Comparison of ENCODE assay signal across 10 cellular contexts in genomic region chr1:151905070-151905442, GRCh38. TPM values are rescaled to one million over a fixed set of nuclear protein-coding genes. Genes with fewer than 3 reads are reported as not detected.
DNase-seq lines count a peak whose midpoint lies in the region; ATAC-seq and TF ChIP-seq lines count a peak whose summit lies in the region.
"Had no signal": no experiment of that assay in that cellular context is flagged by ENCODE, and none has a peak within 500 bp of the region (broad histone marks: within the 10 kb centered on the region; RNA-seq: fewer than 3 reads in every experiment).

No MANE protein-coding gene starts in this region.

- WGBS in testis, 2 donors = 48 to 62% methylated on average over 2 of the region's 2 CpGs

- H3K9me3 Mint-ChIP-seq in WTC11 = peaks cover 71% of the 10 kb centered on the region

- peak overlapping the region in 1 of 2 donors; percentile 54 for H3K27ac ChIP-seq in testis
- H3K27ac ChIP-seq: foreskin keratinocyte had no signal

- no peaks in the 10 kb centered on the region for H3K9me3 ChIP-seq in testis

- intact Hi-C loops in testis (cut with DNase I; ENCODE audit: low total_unique reads) = no loop called here

- DNase-seq in T-helper 1 cell (peak; percentile 22 to 83 (median 48)), fibroblast of the aortic adventitia (ENCODE audit: low read depth) (peak; percentile 53), HEK293T (ENCODE audit: extremely low spot score) (no peak), testis (no peak), WTC11 (ENCODE audit: low spot score) (no peak)
- peak; percentile 59 for DNase-seq in activated T-cell treated with anti-CD3 and anti-CD28 coated beads, Interleukin-2, amount 50 U/mL, for 1 hour
- DNase-seq in stimulated activated CD8-positive, alpha-beta memory T cell treated with anti-CD3 and anti-CD28 coated beads, Interleukin-12 subunit alpha, Interleukin-12 subunit beta, amount 100 ng/mL, for 1 hour (ENCODE audit: low read depth) = peak; percentile 49
- DNase-seq: foreskin keratinocyte, naive B cell had no signal

- H3K4me1 ChIP-seq in testis = peaks cover 11% of the 10 kb centered on the region

- TF ChIP-seq CTCF in fibroblast of the aortic adventitia (IDR thresholded peaks at IDR 0.05; ENCODE audit: insufficient read depth, low read length) (no peak), testis (IDR thresholded peaks at IDR 0.05) (no peak), WTC11 (IDR thresholded peaks at IDR 0.05) (no peak)

- H3K36me3 Mint-ChIP-seq in WTC11 = peaks cover 74% of the 10 kb centered on the region

- H3K27ac Mint-ChIP-seq in WTC11 = no peak overlapping the region

- CTCF ChIA-PET in HEK293T (lab: Yijun Ruan, JAX) = no interaction called here
- CTCF ChIA-PET in WTC11 (lab: Charles Lee) = interaction anchor here (1.7 kb wide), 1 partner anchor 97 kb away, joined by 3 read pairs; no protein-coding TSS in a partner anchor

- H3K27me3 ChIP-seq in testis = no peaks in the 10 kb centered on the region
- H3K27me3 ChIP-seq: foreskin keratinocyte had no signal

- TF ChIP-seq POLR2A in testis (IDR thresholded peaks at IDR 0.05) = no peak

- no peak overlapping the region for H3K4me3 Mint-ChIP-seq in WTC11

- H3K4me3 ChIP-seq in fibroblast of the aortic adventitia (ENCODE audit: low read depth, low read length) (no peak overlapping the region), testis (no peak overlapping the region)

- POLR2A ChIA-PET in HEK293T (lab: Yijun Ruan, JAX) = interaction anchor here (0.6 kb wide), 1 partner anchor 39 kb away, joined by 4 read pairs; no protein-coding TSS in a partner anchor
- POLR2A ChIA-PET in WTC11 (lab: Charles Lee) = no interaction called here

- H3K27me3 Mint-ChIP-seq in WTC11 (ENCODE audit: low read depth) = peaks cover 10% of the 10 kb centered on the region
- H3K27me3 Mint-ChIP-seq: naive B cell had no signal

- H3K36me3 ChIP-seq in testis (ENCODE audit: low read depth, missing control alignments) = no peaks in the 10 kb centered on the region

- H3K4me1 Mint-ChIP-seq in WTC11 = peaks cover 3% of the 10 kb centered on the region

- ATAC-seq in GM21423 (IDR thresholded peaks at IDR 0.05; ENCODE audit: unreplicated experiment) (no peak), WTC11 (no peak)
- ATAC-seq: foreskin keratinocyte had no signal

TF ChIP-seq in HEK293T, 16 proteins besides CTCF, POLR2A, EP300 and RAD21:
- TF ChIP-seq FOXA1 (IDR thresholded peaks at IDR 0.05) = no peak
- TF ChIP-seq SP1 (IDR thresholded peaks at IDR 0.05) = no peak
- no peak for TF ChIP-seq BHLHE40 (IDR thresholded peaks at IDR 0.05; ENCODE audit: borderline replicate concordance)
- TF ChIP-seq FOXM1 (IDR thresholded peaks at IDR 0.05; ENCODE audit: borderline replicate concordance) = no peak
- TF ChIP-seq CTBP1 (IDR thresholded peaks at IDR 0.05; ENCODE audit: borderline replicate concordance) = no peak
- TF ChIP-seq LEF1 (IDR thresholded peaks at IDR 0.05; ENCODE audit: borderline replicate concordance) = no peak
- TF ChIP-seq PKNOX1 (IDR thresholded peaks at IDR 0.05) = no peak
- no peak for TF ChIP-seq HDGF (IDR thresholded peaks at IDR 0.05; ENCODE audit: borderline replicate concordance)
- TF ChIP-seq L3MBTL2 (conservative IDR thresholded peaks at IDR 0.05) = no peak
- TF ChIP-seq FOXK2 (IDR thresholded peaks at IDR 0.05) = no peak
- TF ChIP-seq ELF4 (IDR thresholded peaks at IDR 0.05) = no peak
- TF ChIP-seq ARNT (IDR thresholded peaks at IDR 0.05) = no peak
- TF ChIP-seq SUZ12 (IDR thresholded peaks at IDR 0.05) = no peak

TF ChIP-seq in WTC11, 78 proteins besides CTCF, POLR2A, EP300 and RAD21:
- TF ChIP-seq SP1 (CRISPR knock-in tag; conservative IDR thresholded peaks at IDR 0.05) = no peak
- TF ChIP-seq ZBTB43 (CRISPR knock-in tag; IDR thresholded peaks at IDR 0.05) = no peak
TF ChIP-seq in WTC11: peak in this region for 0.

RNA-seq across cellular contexts. Expression of gene THEM4, which starts 4.3 kb away (rescaled TPM):
- total RNA-seq in fibroblast of the aortic adventitia (ENCODE audit: low replicate concordance) (6.3 and 18.3 TPM in 2 replicates), testis (10 to 100 TPM; 35.0 to 42.0 TPM), WTC11 (2021) (8.0 to 10.9 TPM (median 8.8 TPM) in 3 replicates)
- polyA plus RNA-seq in testis (ENCODE audit: insufficient read depth, low read depth, low replicate concordance) = 33.5 TPM

RNA-seq across cellular contexts. Expression of gene THEM5, which starts 51.5 kb away (rescaled TPM):
- total RNA-seq in fibroblast of the aortic adventitia (ENCODE audit: low replicate concordance) = not detected in 2 replicates
- total RNA-seq in testis = not detected
- polyA plus RNA-seq in testis (ENCODE audit: insufficient read depth, low read depth, low replicate concordance) = 0.57 TPM
- total RNA-seq in WTC11 (2021) = not detected in 3 replicates
- total RNA-seq: foreskin keratinocyte had no signal

Comparison
In these comparisons a context has a peak if more than half of its experiments do, and no peak if none do; other contexts are left out.
1. DNase-seq: peak in T-helper 1 cell (5 of 5), activated T-cell treated with anti-CD3 and anti-CD28 coated beads, Interleukin-2, amount 50 U/mL, for 1 hour (single experiment), fibroblast of the aortic adventitia (single experiment) and stimulated activated CD8-positive, alpha-beta memory T cell treated with anti-CD3 and anti-CD28 coated beads, Interleukin-12 subunit alpha, Interleukin-12 subunit beta, amount 100 ng/mL, for 1 hour (single experiment); none in HEK293T (single experiment), testis (single experiment) and WTC11 (single experiment).